In genomic region chr5:126368239-126368812, GRCh38 we compare ENCODE assay signal across 8 cellular contexts. TPM values are rescaled to one million over a fixed set of nuclear protein-coding genes. Genes with fewer than 3 reads are reported as not detected.
A peak's percentile ranks its signal among the peaks of the same experiment; 100 is the strongest.
DNase-seq lines count a peak whose midpoint lies in the region; ATAC-seq lines count a peak whose summit lies in the region.
"Had no signal": no experiment of that assay in that cellular context is flagged by ENCODE, and none has a peak within 500 bp of the region (broad histone marks: within the 10 kb centered on the region; RNA-seq: fewer than 3 reads in every experiment).

No MANE protein-coding gene starts in this region.

- DNase-seq in MG63 = peak; percentile 14
- DNase-seq in epithelial cell of prostate (ENCODE audit: low read depth, low spot score) = peak; percentile 93
- peak; percentile 77 for DNase-seq in renal cortical epithelial cell (ENCODE audit: low read depth)
- no peak for DNase-seq in activated effector memory CD4-positive, alpha-beta T cell treated with anti-CD3 and anti-CD28 coated beads, Interleukin-2, amount 50 U/mL, for 16 hours
- DNase-seq: GDM1 had no signal

- peak overlapping the region; percentile 92 for H3K27ac ChIP-seq in epithelial cell of prostate

- no peaks in the 10 kb centered on the region for H3K9me3 ChIP-seq in MG63

- ATAC-seq in GM21381 (IDR thresholded peaks at IDR 0.05; ENCODE audit: unreplicated experiment) (peak; percentile 35), GM19023 (IDR thresholded peaks at IDR 0.05; ENCODE audit: unreplicated experiment) (no peak), GM21529 (IDR thresholded peaks at IDR 0.05; ENCODE audit: unreplicated experiment) (no peak)

- H3K4me3 ChIP-seq in MG63 = no peak overlapping the region

- no peaks in the 10 kb centered on the region for H3K36me3 ChIP-seq in MG63

- no peaks in the 10 kb centered on the region for H3K27me3 ChIP-seq in MG63

RNA-seq across cellular contexts. Expression of gene GRAMD2B, which starts 54.9 kb away (rescaled TPM):
- 6.2 and 30.3 TPM in 2 replicates for total RNA-seq in MG63 (2014; rRNA removed; shearing (Covaris generic); ENCODE audit: low replicate concordance)
- total RNA-seq in renal cortical epithelial cell = 66.9 and 86.0 TPM in 2 replicates
